9 cellular contexts compared by ENCODE assay signal in the genomic region with DNA sequence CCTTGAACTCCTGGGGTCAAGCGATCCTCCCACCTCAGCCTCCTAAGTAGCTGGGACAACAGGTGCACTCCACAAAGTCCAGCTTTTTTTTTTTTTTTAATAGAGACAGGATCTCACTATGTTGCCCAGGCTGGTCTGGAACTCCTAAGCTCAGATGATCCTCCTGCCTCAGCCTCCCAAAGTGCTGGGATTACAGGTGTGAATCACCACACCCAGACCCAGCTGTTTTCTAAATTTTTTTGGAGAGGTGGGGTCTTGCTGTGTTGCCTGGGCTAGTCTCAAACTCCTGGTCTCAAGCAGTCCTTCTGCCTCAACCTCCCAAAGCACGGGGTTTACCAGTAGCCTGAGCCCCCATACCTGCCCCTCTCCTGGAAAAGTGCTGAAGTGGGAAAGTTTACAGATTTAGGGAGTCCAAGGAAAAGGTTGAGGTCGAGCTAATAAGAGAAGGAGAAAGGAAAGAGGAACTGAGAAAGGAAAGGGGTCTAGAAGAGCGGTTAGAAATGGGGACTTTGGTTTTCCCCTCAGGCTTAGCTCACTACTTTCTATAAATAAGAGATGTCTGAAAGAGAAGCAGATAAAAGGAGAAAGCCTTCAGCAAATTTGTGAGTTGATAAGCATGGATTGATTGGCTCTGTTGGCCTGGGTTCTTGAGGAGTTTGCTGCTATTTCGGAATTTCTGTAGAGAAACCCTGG. TPM values are rescaled to one million over a fixed set of nuclear protein-coding genes. Genes with fewer than 3 reads are reported as not detected.
DNase-seq lines count a peak whose midpoint lies in the region; ATAC-seq lines count a peak whose summit lies in the region.
"Had no signal": no experiment of that assay in that cellular context is flagged by ENCODE, and none has a peak within 500 bp of the region (broad histone marks: within the 10 kb centered on the region; RNA-seq: fewer than 3 reads in every experiment).

No MANE protein-coding gene starts in this region.

- peak; percentile 44 for ATAC-seq in GM18499 (IDR thresholded peaks at IDR 0.05; ENCODE audit: insufficient read depth, unreplicated experiment)
- peak; percentile 69 for ATAC-seq in GM21515 (IDR thresholded peaks at IDR 0.05; ENCODE audit: unreplicated experiment)
- peak; percentile 56 for ATAC-seq in HG03139 (IDR thresholded peaks at IDR 0.05; ENCODE audit: unreplicated experiment)
- ATAC-seq in right cardiac atrium = no peak

- H3K9me3 ChIP-seq in right cardiac atrium (ENCODE audit: control insufficient read depth, low read length) = no peaks in the 10 kb centered on the region

- peak; percentile 46 for DNase-seq in RPMI8226
- no peak for DNase-seq in DMS114 treated with DMSO at 0.1 percent for 48 hours (lab: John Stamatoyannopoulos, UW; ENCODE audit: unreplicated experiment)
- no peak for DNase-seq in T-helper 9 cell
- DNase-seq in COLO829 (ENCODE audit: low spot score) = no peak
- no peak for DNase-seq in right cardiac atrium
- DNase-seq: COR-L47 had no signal

- H3K4me3 ChIP-seq in right cardiac atrium (ENCODE audit: low read length) = no peak overlapping the region

- no peaks in the 10 kb centered on the region for H3K27me3 ChIP-seq in right cardiac atrium (ENCODE audit: control insufficient read depth, insufficient read depth)

- H3K27ac ChIP-seq in right cardiac atrium (ENCODE audit: low read length) = no peak overlapping the region

- WGBS in right cardiac atrium = 70% methylated on average over 5 of the region's 5 CpGs

- peaks cover 3% of the 10 kb centered on the region for H3K4me1 ChIP-seq in right cardiac atrium (ENCODE audit: control insufficient read depth, insufficient read depth, low read length)

- intact Hi-C loops in right cardiac atrium (cut with DNase I) = no loop called here

RNA-seq across cellular contexts. Expression of a gene that starts 23.6 kb away (rescaled TPM):
- total RNA-seq in right cardiac atrium = 10 to 100 TPM; 47.9 to 64.4 (median 53.0) TPM
- 51.8 TPM for polyA plus RNA-seq in right cardiac atrium

Comparison
In these comparisons a context has a peak if more than half of its experiments do, and no peak if none do; other contexts are left out.
1. ATAC-seq: peak in GM18499 (single experiment), GM21515 (single experiment) and HG03139 (single experiment); none in right cardiac atrium (0 of 2).